ENCODE assay signal across 2 cellular contexts in the genomic region with DNA sequence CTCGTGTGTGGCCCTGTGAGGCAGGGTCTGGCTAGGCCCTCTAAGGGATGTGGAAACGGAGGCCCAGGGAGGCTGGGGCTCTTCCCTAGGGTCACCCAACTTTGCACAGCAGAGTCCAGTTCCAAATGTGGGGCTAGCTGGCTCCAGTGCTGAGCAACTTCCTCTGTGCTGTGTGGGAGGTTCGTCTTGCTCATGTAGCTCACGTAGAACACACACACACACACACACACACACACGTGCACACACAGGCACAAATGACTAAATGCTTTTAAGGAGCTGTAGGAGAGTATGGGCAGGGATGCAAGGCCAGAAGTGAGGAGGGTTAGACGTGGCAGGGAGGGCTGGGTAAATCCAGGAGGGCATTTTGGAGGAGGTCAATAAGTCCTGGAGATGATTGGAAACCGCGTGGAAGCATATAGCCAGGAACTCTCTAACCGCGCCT.
TF ChIP-seq lines count a peak whose summit lies in the region.

No MANE protein-coding gene starts in this region.

TF ChIP-seq in HEK293, 187 proteins besides CTCF, POLR2A, EP300 and RAD21 (continued from another document):
- peak; percentile 72 for TF ChIP-seq ZFHX2 (tag by site-specific recombination; conservative IDR thresholded peaks at IDR 0.05)
- TF ChIP-seq EGR2 (tag by site-specific recombination; IDR thresholded peaks at IDR 0.05; ENCODE audit: low read depth), result peak; percentile 57

TF ChIP-seq in SK-N-SH treated with all-trans-retinoic acid at 6 μM for 48 hours, 23 proteins besides CTCF, POLR2A, EP300 and RAD21 (continued from another document):
- no peak for TF ChIP-seq ZNF8 (CRISPR knock-in tag; IDR thresholded peaks at IDR 0.05)
- TF ChIP-seq, protein P1, sequence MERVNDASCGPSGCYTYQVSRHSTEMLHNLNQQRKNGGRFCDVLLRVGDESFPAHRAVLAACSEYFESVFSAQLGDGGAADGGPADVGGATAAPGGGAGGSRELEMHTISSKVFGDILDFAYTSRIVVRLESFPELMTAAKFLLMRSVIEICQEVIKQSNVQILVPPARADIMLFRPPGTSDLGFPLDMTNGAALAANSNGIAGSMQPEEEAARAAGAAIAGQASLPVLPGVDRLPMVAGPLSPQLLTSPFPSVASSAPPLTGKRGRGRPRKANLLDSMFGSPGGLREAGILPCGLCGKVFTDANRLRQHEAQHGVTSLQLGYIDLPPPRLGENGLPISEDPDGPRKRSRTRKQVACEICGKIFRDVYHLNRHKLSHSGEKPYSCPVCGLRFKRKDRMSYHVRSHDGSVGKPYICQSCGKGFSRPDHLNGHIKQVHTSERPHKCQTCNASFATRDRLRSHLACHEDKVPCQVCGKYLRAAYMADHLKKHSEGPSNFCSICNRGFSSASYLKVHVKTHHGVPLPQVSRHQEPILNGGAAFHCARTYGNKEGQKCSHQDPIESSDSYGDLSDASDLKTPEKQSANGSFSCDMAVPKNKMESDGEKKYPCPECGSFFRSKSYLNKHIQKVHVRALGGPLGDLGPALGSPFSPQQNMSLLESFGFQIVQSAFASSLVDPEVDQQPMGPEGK (CRISPR knock-in tag; IDR thresholded peaks at IDR 0.05; ENCODE audit: borderline replicate concordance), result no peak
- TF ChIP-seq ZNF70 (CRISPR knock-in tag; IDR thresholded peaks at IDR 0.05), result no peak
- TF ChIP-seq PPARA (CRISPR knock-in tag; IDR thresholded peaks at IDR 0.05; ENCODE audit: borderline replicate concordance), result no peak
- TF ChIP-seq RARB (CRISPR knock-in tag; IDR thresholded peaks at IDR 0.05), result no peak
- TF ChIP-seq, protein P2, sequence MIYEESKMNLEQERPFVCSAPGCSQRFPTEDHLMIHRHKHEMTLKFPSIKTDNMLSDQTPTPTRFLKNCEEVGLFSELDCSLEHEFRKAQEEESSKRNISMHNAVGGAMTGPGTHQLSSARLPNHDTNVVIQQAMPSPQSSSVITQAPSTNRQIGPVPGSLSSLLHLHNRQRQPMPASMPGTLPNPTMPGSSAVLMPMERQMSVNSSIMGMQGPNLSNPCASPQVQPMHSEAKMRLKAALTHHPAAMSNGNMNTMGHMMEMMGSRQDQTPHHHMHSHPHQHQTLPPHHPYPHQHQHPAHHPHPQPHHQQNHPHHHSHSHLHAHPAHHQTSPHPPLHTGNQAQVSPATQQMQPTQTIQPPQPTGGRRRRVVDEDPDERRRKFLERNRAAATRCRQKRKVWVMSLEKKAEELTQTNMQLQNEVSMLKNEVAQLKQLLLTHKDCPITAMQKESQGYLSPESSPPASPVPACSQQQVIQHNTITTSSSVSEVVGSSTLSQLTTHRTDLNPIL (CRISPR knock-in tag; IDR thresholded peaks at IDR 0.05; ENCODE audit: low read depth), result no peak
- no peak for TF ChIP-seq OSR1 (CRISPR knock-in tag; IDR thresholded peaks at IDR 0.05)
- TF ChIP-seq, protein P3, sequence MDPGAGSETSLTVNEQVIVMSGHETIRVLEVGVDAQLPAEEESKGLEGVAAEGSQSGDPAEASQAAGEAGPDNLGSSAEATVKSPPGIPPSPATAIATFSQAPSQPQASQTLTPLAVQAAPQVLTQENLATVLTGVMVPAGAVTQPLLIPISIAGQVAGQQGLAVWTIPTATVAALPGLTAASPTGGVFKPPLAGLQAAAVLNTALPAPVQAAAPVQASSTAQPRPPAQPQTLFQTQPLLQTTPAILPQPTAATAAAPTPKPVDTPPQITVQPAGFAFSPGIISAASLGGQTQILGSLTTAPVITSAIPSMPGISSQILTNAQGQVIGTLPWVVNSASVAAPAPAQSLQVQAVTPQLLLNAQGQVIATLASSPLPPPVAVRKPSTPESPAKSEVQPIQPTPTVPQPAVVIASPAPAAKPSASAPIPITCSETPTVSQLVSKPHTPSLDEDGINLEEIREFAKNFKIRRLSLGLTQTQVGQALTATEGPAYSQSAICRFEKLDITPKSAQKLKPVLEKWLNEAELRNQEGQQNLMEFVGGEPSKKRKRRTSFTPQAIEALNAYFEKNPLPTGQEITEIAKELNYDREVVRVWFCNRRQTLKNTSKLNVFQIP (CRISPR knock-in tag; IDR thresholded peaks at IDR 0.05; ENCODE audit: borderline replicate concordance, low read depth), result no peak
TF ChIP-seq in SK-N-SH treated with all-trans-retinoic acid at 6 μM for 48 hours: peak in this region for 0.
